ENCODE assay signal across 1 cellular context in the genomic region with DNA sequence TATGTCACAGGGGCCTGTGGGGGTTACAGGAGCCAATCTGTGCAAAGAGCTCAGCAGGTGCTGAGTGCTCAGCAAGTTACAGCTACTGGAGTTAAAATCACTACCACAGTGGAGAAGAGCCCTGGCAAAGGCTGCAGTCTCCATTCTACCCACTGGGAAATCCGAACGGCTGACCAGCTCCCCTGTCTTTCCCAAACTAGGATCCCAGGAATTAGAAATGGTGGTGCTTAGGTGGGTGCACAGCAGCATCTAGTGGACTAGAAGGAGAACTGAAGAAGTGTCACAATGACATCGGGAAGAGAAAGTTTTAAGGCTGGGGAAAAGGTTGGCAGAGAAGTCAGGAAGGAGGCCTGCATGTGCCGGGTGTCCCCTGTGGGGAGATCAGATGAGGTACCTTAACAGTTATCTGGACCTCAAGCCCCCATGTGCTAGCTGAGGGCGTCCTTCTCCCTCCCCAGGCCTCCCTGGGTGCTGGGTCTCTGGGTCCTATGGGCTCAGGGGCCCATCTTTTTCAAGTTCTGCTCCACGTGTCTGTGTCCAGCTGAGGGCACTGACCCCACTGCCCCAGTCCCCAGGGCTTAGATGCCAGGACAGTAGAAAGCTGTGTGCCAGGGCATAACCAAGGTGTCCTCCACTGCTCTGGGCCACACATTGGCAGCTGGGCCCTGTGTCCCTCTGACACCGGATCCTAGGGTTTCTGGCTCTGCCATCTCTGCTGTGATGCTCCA.
TF ChIP-seq lines count a peak whose summit lies in the region.

No MANE protein-coding gene starts in this region.

TF ChIP-seq in GM23338, 12 proteins besides CTCF, POLR2A, EP300 and RAD21 (continued from another document):
- TF ChIP-seq ETS1 (IDR thresholded peaks at IDR 0.05), result no peak
- TF ChIP-seq, protein P1, sequence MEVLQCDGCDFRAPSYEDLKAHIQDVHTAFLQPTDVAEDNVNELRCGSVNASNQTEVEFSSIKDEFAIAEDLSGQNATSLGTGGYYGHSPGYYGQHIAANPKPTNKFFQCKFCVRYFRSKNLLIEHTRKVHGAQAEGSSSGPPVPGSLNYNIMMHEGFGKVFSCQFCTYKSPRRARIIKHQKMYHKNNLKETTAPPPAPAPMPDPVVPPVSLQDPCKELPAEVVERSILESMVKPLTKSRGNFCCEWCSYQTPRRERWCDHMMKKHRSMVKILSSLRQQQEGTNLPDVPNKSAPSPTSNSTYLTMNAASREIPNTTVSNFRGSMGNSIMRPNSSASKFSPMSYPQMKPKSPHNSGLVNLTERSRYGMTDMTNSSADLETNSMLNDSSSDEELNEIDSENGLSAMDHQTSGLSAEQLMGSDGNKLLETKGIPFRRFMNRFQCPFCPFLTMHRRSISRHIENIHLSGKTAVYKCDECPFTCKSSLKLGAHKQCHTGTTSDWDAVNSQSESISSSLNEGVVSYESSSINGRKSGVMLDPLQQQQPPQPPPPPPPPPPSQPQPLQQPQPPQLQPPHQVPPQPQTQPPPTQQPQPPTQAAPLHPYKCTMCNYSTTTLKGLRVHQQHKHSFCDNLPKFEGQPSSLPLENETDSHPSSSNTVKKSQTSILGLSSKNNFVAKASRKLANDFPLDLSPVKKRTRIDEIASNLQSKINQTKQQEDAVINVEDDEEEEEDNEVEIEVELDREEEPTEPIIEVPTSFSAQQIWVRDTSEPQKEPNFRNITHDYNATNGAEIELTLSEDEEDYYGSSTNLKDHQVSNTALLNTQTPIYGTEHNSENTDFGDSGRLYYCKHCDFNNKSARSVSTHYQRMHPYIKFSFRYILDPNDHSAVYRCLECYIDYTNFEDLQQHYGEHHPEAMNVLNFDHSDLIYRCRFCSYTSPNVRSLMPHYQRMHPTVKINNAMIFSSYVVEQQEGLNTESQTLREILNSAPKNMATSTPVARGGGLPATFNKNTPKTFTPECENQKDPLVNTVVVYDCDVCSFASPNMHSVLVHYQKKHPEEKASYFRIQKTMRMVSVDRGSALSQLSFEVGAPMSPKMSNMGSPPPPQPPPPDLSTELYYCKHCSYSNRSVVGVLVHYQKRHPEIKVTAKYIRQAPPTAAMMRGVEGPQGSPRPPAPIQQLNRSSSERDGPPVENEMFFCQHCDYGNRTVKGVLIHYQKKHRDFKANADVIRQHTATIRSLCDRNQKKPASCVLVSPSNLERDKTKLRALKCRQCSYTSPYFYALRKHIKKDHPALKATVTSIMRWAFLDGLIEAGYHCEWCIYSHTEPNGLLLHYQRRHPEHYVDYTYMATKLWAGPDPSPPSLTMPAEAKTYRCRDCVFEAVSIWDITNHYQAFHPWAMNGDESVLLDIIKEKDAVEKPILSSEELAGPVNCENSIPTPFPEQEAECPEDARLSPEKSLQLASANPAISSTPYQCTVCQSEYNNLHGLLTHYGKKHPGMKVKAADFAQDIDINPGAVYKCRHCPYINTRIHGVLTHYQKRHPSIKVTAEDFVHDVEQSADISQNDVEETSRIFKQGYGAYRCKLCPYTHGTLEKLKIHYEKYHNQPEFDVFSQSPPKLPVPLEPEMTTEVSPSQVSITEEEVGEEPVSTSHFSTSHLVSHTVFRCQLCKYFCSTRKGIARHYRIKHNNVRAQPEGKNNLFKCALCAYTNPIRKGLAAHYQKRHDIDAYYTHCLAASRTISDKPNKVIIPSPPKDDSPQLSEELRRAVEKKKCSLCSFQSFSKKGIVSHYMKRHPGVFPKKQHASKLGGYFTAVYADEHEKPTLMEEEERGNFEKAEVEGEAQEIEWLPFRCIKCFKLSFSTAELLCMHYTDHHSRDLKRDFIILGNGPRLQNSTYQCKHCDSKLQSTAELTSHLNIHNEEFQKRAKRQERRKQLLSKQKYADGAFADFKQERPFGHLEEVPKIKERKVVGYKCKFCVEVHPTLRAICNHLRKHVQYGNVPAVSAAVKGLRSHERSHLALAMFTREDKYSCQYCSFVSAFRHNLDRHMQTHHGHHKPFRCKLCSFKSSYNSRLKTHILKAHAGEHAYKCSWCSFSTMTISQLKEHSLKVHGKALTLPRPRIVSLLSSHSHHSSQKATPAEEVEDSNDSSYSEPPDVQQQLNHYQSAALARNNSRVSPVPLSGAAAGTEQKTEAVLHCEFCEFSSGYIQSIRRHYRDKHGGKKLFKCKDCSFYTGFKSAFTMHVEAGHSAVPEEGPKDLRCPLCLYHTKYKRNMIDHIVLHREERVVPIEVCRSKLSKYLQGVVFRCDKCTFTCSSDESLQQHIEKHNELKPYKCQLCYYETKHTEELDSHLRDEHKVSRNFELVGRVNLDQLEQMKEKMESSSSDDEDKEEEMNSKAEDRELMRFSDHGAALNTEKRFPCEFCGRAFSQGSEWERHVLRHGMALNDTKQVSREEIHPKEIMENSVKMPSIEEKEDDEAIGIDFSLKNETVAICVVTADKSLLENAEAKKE (CRISPR knock-in tag; IDR thresholded peaks at IDR 0.05), result no peak
- TF ChIP-seq JUNB (IDR thresholded peaks at IDR 0.05; ENCODE audit: unreplicated experiment), result no peak
- no peak for TF ChIP-seq POLR2AphosphoS5 (IDR thresholded peaks at IDR 0.05; ENCODE audit: low read depth)
- no peak for TF ChIP-seq ZNF331 (CRISPR knock-in tag; IDR thresholded peaks at IDR 0.05; ENCODE audit: low read depth)
